In genomic region chr12:5044420-5045295, GRCh38 we compare ENCODE assay signal across 18 cellular contexts. TPM values are rescaled to one million over a fixed set of nuclear protein-coding genes. Genes with fewer than 3 reads are reported as not detected.
DNase-seq lines count a peak whose midpoint lies in the region; ATAC-seq, FAIRE-seq and TF ChIP-seq lines count a peak whose summit lies in the region.
"Had no signal": no experiment of that assay in that cellular context is flagged by ENCODE, and none has a peak within 500 bp of the region (broad histone marks: within the 10 kb centered on the region; RNA-seq: fewer than 3 reads in every experiment).

No MANE protein-coding gene starts in this region.

- peaks cover 9% of the 10 kb centered on the region; the same call in 1 of the 2 replicates for H3K23me2 ChIP-seq in H1 (ENCODE audit: low read depth, low read length)

- no peak overlapping the region for H2AK5ac ChIP-seq in H1 (ENCODE audit: low read depth, low read length)

- H3K23ac ChIP-seq in H1 (ENCODE audit: insufficient read length) = no peak overlapping the region

- peaks cover 16% of the 10 kb centered on the region for H3K27me3 Mint-ChIP-seq in memory B cell

- no peak overlapping the region for H3K56ac ChIP-seq in H1 (replicated peaks; ENCODE audit: insufficient read length, low read depth, low read length)

- DNase-seq in H1 (ENCODE audit: low read depth in 1 of 2, low spot score in 2 of 2) (no peak), memory B cell (ENCODE audit: low spot score in 2 of 2) (no peak), stomach (no peak), NCI-H2196 (lab: John Stamatoyannopoulos, UW; ENCODE audit: unreplicated experiment) (no peak), HUDEP-2 (lab: John Stamatoyannopoulos, UW; ENCODE audit: unreplicated experiment in 76 of 76) (no peak), nucleus accumbens (lab: John Stamatoyannopoulos, UW) (no peak)
- DNase-seq: NCI-H2029; NCI-H510A; SJCRH30; stimulated activated CD4-positive, alpha-beta T cell treated with anti-CD3 and anti-CD28 coated beads, Interleukin-2, amount 100 ng/mL, for 24 hours; T-helper 2 cell had no signal

- H3K36me3 Mint-ChIP-seq in memory B cell = peaks cover 7% of the 10 kb centered on the region

- no peak for FAIRE-seq in H1 (lab: Jason Lieb, UNC)

- H3K9ac ChIP-seq in HUES6 (ENCODE audit: low read length) (peak overlapping the region; percentile 24), H1 (replicated peaks in 1 of 4; ENCODE audit: extremely low read depth in 1 of 4, low read depth in 3 of 4, low read length in 3 of 4) (0 out of 7 replicates have a peak overlapping the region, but pooled peaks of 1 of the 4 experiments have one; percentile 30)

- POLR2A ChIA-PET in H1 (lab: Charles Lee; ENCODE audit: partially characterized antibody) = interaction anchor here (1.2 to 1.4 kb wide), 2 partner anchors 27 to 235 kb away, joined by 3 to 4 read pairs; a partner anchor contains a TSS

- H3K4me1 Mint-ChIP-seq in memory B cell = peaks cover 17% of the 10 kb centered on the region

- 0 out of 2 replicates have a peak overlapping the region, but pooled peaks have one; percentile 60 for H2BK12ac ChIP-seq in H1 (ENCODE audit: low read depth, low read length)

- TF ChIP-seq POLR2A in H1 (IDR thresholded peaks at IDR 0.05; ENCODE audit: control extremely low read depth in 1 of 2, low read depth in 2 of 2, low read length in 2 of 2) (no peak), stomach (IDR thresholded peaks at IDR 0.05) (no peak)

- H3K27ac ChIP-seq in HUES6 (ENCODE audit: low read depth, low read length) (no peak overlapping the region), H1 (ENCODE audit: low read depth, low read length) (no peak overlapping the region), stomach (peak overlapping the region in 3 of 5 donors; percentile 15 to 80 (median 32))
- H3K27ac ChIP-seq: cardiac muscle cell, SJCRH30 had no signal

- no peak overlapping the region for H4K5ac ChIP-seq in H1 (ENCODE audit: insufficient read length, low read depth, low read length)

- H3K27ac Mint-ChIP-seq in memory B cell = no peak overlapping the region
- H3K27ac Mint-ChIP-seq: activated naive CD8-positive, alpha-beta T cell treated with anti-CD3 and anti-CD28 coated beads, Interleukin-2, amount 50 U/mL, for 24 hours; IgD-negative memory B cell had no signal

- 66% methylated on average over 45 of the region's 71 CpGs; no CpG with 5 or more reads in 1 of the 2 experiments for WGBS in H1 (ENCODE audit: extremely low coverage in 1 of 2, insufficient coverage in 1 of 2, insufficient read length in 1 of 2, insufficient replicate concordance in 2 of 2, low coverage in 1 of 2, low lambda C conversion rate in 2 of 2, missing lambda C conversion rate in 1 of 2), 2 experiments
- 48 to 68% (median 51%) methylated on average over 60 to 71 of the region's 71 CpGs for WGBS in stomach, 5 donors

- peak overlapping the region; percentile 68 for H3K4me3 ChIP-seq in HUES6 (ENCODE audit: low read depth, low read length)
- H3K4me3 ChIP-seq in H1 (ENCODE audit: extremely low read depth in 1 of 4, insufficient read depth in 2 of 4, low read depth in 3 of 4, low read length in 4 of 4) = peak overlapping the region; percentile 48 to 65 (median 58); a peak in 7 of 8 replicates
- H3K4me3 ChIP-seq in stomach = peak overlapping the region; percentile 34 to 42 (median 36)
- H3K4me3 ChIP-seq: lung, SJCRH30 had no signal

- H3K27me3 ChIP-seq in HUES6 (ENCODE audit: control insufficient read depth, insufficient read depth, low read length) (peaks cover 81% of the 10 kb centered on the region), H1 (replicated peaks in 1 of 4; ENCODE audit: control insufficient read depth in 3 of 4, extremely low read depth in 1 of 4, insufficient read depth in 3 of 4, low read length in 3 of 4) (peaks cover 27 to 57% (median 45%) of the 10 kb centered on the region in 4 experiments), stomach (peaks cover 0 to 76% (median 28%) of the 10 kb centered on the region in 3 donors)

- H3K4me1 ChIP-seq in HUES6 (ENCODE audit: control insufficient read depth, insufficient read depth, low read length) = peaks cover 11% of the 10 kb centered on the region; the same call in 1 of the 2 replicates
- peaks cover 3 to 8% (median 4%) of the 10 kb centered on the region in 4 experiments for H3K4me1 ChIP-seq in H1 (replicated peaks in 1 of 4; ENCODE audit: control insufficient read depth in 3 of 4, insufficient read depth in 4 of 4, low read length in 3 of 4)
- peaks cover 0 to 30% (median 8%) of the 10 kb centered on the region in 4 donors for H3K4me1 ChIP-seq in stomach
- H3K4me1 ChIP-seq: SJCRH30 had no signal

- no peak overlapping the region for H2BK15ac ChIP-seq in H1 (ENCODE audit: low read length)

- H3K4me3 Mint-ChIP-seq in memory B cell = peak overlapping the region; percentile 45
- H3K4me3 Mint-ChIP-seq: activated naive CD8-positive, alpha-beta T cell treated with anti-CD3 and anti-CD28 coated beads, Interleukin-2, amount 50 U/mL, for 24 hours had no signal

- CTCF ChIA-PET in H1 (lab: Charles Lee; ENCODE audit: partially characterized antibody) = interaction anchor here (0.8 to 5.4 kb wide), 5 partner anchors 19 to 186 kb away, joined by 3 to 35 read pairs (median 3); no protein-coding TSS in a partner anchor

- no peak overlapping the region for H2BK120ac ChIP-seq in H1 (replicated peaks; ENCODE audit: low read depth, low read length)

- H2BK20ac ChIP-seq in H1 (ENCODE audit: low read length) = no peak overlapping the region

- H3K18ac ChIP-seq in H1 (ENCODE audit: extremely low read depth, low read length) = no peak overlapping the region

- H3K36me3 ChIP-seq in HUES6 (ENCODE audit: control insufficient read depth, insufficient read depth, low read length) (no peaks in the 10 kb centered on the region), H1 (ENCODE audit: control insufficient read depth in 2 of 4, insufficient read depth in 4 of 4, low read length in 3 of 4) (no peaks in the 10 kb centered on the region), stomach (no peaks in the 10 kb centered on the region)
- H3K36me3 ChIP-seq: cardiac muscle cell, SJCRH30 had no signal

- no peak overlapping the region; the same call in 1 of the 2 replicates for H2BK5ac ChIP-seq in H1 (ENCODE audit: low read depth, low read length)

- H3K79me2 ChIP-seq in H1 (ENCODE audit: control insufficient read depth in 1 of 2, insufficient read depth in 2 of 2, low read length in 2 of 2) = no peaks in the 10 kb centered on the region

- H3K14ac ChIP-seq in H1 (ENCODE audit: insufficient read length) = no peak overlapping the region

- peaks cover 6% of the 10 kb centered on the region for H3K9me3 Mint-ChIP-seq in memory B cell
- H3K9me3 Mint-ChIP-seq: activated naive CD8-positive, alpha-beta T cell treated with anti-CD3 and anti-CD28 coated beads, Interleukin-2, amount 50 U/mL, for 24 hours had no signal

- ATAC-seq in memory B cell (ENCODE audit: low read depth) = no peak
- no peak for ATAC-seq in GM18868 (IDR thresholded peaks at IDR 0.05; ENCODE audit: unreplicated experiment)
- ATAC-seq: activated CD4-positive, CD25-positive, alpha-beta regulatory T cell treated with anti-CD3 and anti-CD28 coated beads, Interleukin-2, amount 50 U/mL, for 24 hours; activated naive CD8-positive, alpha-beta T cell treated with anti-CD3 and anti-CD28 coated beads, Interleukin-2, amount 50 U/mL, for 24 hours had no signal

- peak overlapping the region; percentile 76 to 80 for H3K4me2 ChIP-seq in H1 (ENCODE audit: insufficient read depth in 1 of 2, low read depth in 2 of 2, low read length in 2 of 2)

- TF ChIP-seq RAD21 in H1 (IDR thresholded peaks at IDR 0.05 in 1 of 2, conservative IDR thresholded peaks at IDR 0.05 in 1 of 2; ENCODE audit: low read depth in 2 of 2, low read length in 2 of 2) = no peak

- no peak overlapping the region for H3K4ac ChIP-seq in H1 (replicated peaks; ENCODE audit: insufficient read length, low read depth, low read length)

- H4K8ac ChIP-seq in H1 (ENCODE audit: extremely low read depth, insufficient read depth, low read length) = peak overlapping the region; percentile 71; the same call in 1 of the 2 replicates

- H4K20me1 ChIP-seq in H1 (replicated peaks in 1 of 2; ENCODE audit: control insufficient read depth in 1 of 2, insufficient read depth in 2 of 2, low read length in 2 of 2) = peaks cover 0 to 1% of the 10 kb centered on the region in 2 experiments

- no peaks in the 10 kb centered on the region for H3K9me3 ChIP-seq in HUES6 (ENCODE audit: control insufficient read depth, insufficient read depth, low read depth, low read length)
- H3K9me3 ChIP-seq in H1 (ENCODE audit: insufficient read depth in 2 of 2, low read depth in 1 of 2, low read length in 1 of 2) = peaks cover 0 to 6% of the 10 kb centered on the region in 2 experiments; a peak in 2 of 4 replicates
- H3K9me3 ChIP-seq in stomach = no peaks in the 10 kb centered on the region
- H3K9me3 ChIP-seq: SJCRH30 had no signal

- intact Hi-C loops in stomach (cut with DNase I; ENCODE audit: low total_unique reads) = no loop called here

- H3K79me1 ChIP-seq in H1 (ENCODE audit: low read depth, low read length) = no peaks in the 10 kb centered on the region

- no peak for TF ChIP-seq EP300 in H1 (IDR thresholded peaks at IDR 0.05; ENCODE audit: borderline replicate concordance in 1 of 2, low read depth in 2 of 2, low read length in 2 of 2)
- TF ChIP-seq EP300 in stomach (IDR thresholded peaks at IDR 0.05) = no peak

- H2AFZ ChIP-seq in H1 (ENCODE audit: low read length) = peak overlapping the region; percentile 84; the same call in 1 of the 2 replicates

- no peak overlapping the region for H4K91ac ChIP-seq in H1 (replicated peaks; ENCODE audit: insufficient read length, low read length)

- TF ChIP-seq CTCF in H1 (IDR thresholded peaks at IDR 0.05; ENCODE audit: control extremely low read depth in 1 of 3, insufficient read depth in 1 of 3, low read depth in 1 of 3, low read length in 3 of 3) (no peak), stomach (IDR thresholded peaks at IDR 0.05) (no peak)

TF ChIP-seq in H1, 55 proteins besides CTCF, POLR2A, EP300 and RAD21 (continues in another document):
- TF ChIP-seq KDM1A (IDR thresholded peaks at IDR 0.05; ENCODE audit: borderline replicate concordance, low read length) (no peak), CTBP2 (IDR thresholded peaks at IDR 0.05; ENCODE audit: borderline replicate concordance, insufficient read depth, insufficient read length, low read length) (no peak), GTF2F1 (IDR thresholded peaks at IDR 0.05; ENCODE audit: borderline replicate concordance, low read depth, low read length) (no peak)

RNA-seq across cellular contexts. Expression of gene KCNA5, which starts 1.0 kb away (rescaled TPM):
- total RNA-seq in H1 (2021; fragmentation: NEBNext Ultra II Directional; extraction: Animal tissue kit (Norgen Biotek cat#: 25700)) = 0.11 and 0.20 TPM in 2 replicates
- polyA plus RNA-seq in H1 (2011; rRNA removed) (0.29 and 0.31 TPM in 2 replicates), stomach (1 to 10 TPM in 1 of 3 donors, not detected in 2; 3.5 TPM)
- 0.32 TPM for polyA plus RNA-seq in H1 (2011; cell fraction: cytosol; rRNA removed)
- 0.40 TPM for polyA plus RNA-seq in H1 (2011; cell fraction: nucleus; rRNA removed)
- 0.13 to 0.21 TPM (median 0.17 TPM) in 3 of 4 replicates, not detected in the other for polyA plus RNA-seq in H1 (2012, experiment 1 of 2)
- polyA plus RNA-seq in H1 (2012, experiment 2 of 2) = 0.13 TPM
- 0.08 TPM for polyA plus RNA-seq in H1 (2013, experiment 1 of 2)
- polyA plus RNA-seq in H1 (2013, experiment 2 of 2) = 0.09 TPM
- 0.29 and 0.38 TPM in 2 replicates for polyA minus RNA-seq in H1 (2011; rRNA and poly(A)+ RNA removed)
- not detected for polyA minus RNA-seq in H1 (2011; cell fraction: cytosol; rRNA and poly(A)+ RNA removed)
- polyA minus RNA-seq in H1 (2011; cell fraction: nucleus; rRNA and poly(A)+ RNA removed) = 0.40 TPM
- total RNA-seq in stomach = 1 to 10 TPM in 3 of 5 donors, under 1 TPM in 1, not detected in 1; 0.58 to 6.5 (median 4.0) TPM
- total RNA-seq: SJCRH30 had no signal
- polyA plus RNA-seq: IgD-negative memory B cell had no signal

Comparison
In these comparisons a context has a peak if more than half of its experiments do, and no peak if none do; other contexts are left out.
1. H3K27ac ChIP-seq: peak in stomach (3 of 5); none in HUES6 (single experiment) and H1 (single experiment).
2. Peak in every context shown above with its lines, with median percentiles within 50 percentile points of each other: H3K4me3 ChIP-seq.